ENCODE assay signal across 17 cellular contexts in the genomic region with DNA sequence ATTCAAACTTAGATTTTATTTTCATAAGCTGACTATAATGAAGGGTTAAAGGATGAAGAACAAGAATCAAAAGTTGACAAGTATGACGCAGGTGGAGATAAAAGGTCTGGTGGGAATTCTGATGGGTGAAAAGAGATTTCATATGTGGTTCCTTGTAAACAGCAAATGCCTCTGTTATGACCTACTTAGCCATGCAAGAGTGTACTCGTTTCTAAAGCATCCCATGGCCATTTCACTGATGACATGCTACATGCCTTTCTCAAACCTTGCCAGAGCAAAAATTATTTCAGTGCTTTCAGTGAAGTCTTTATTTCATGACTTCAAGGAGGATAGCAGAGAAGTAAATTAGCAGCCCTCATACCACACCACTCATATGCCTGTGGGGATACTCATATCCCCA.
"Had no signal": no experiment of that assay in that cellular context is flagged by ENCODE, and none has a peak within 500 bp of the region (broad histone marks: within the 10 kb centered on the region; RNA-seq: fewer than 3 reads in every experiment).

No MANE protein-coding gene starts in this region.

- FAIRE-seq: small intestine had no signal

- H3K27me3 Mint-ChIP-seq: activated CD4-positive, alpha-beta T cell treated with anti-CD3 and anti-CD28 coated beads, Interleukin-2, amount 10 ng/mL, durations not matched to agents 7 days and 5 days; activated naive CD8-positive, alpha-beta T cell; progenitor cell of endocrine pancreas had no signal

- H3K4me3 Mint-ChIP-seq: activated CD4-positive, alpha-beta T cell treated with anti-CD3 and anti-CD28 coated beads, Interleukin-2, amount 10 ng/mL, durations not matched to agents 7 days and 5 days; activated naive CD8-positive, alpha-beta T cell; immature natural killer cell; nephron progenitor cell had no signal

- ATAC-seq: lower lobe of right lung; stimulated activated naive CD8-positive, alpha-beta T cell treated with anti-CD3 and anti-CD28 coated beads, Interleukin-15, Interleukin-2, amounts not matched to agents 100 U/mL and 50 U/mL, for 24 hours had no signal

- H3K27ac ChIP-seq: dorsolateral prefrontal cortex, lower lobe of right lung had no signal

- H3K27ac Mint-ChIP-seq: activated CD4-positive, alpha-beta T cell treated with anti-CD3 and anti-CD28 coated beads, Interleukin-2, amount 10 ng/mL, durations not matched to agents 7 days and 5 days; activated naive CD8-positive, alpha-beta T cell; immature natural killer cell; nephron progenitor cell; progenitor cell of endocrine pancreas had no signal

- DNase-seq: activated CD4-positive, alpha-beta T cell treated with anti-CD3 and anti-CD28 coated beads, Interleukin-2, amount 10 ng/mL, durations not matched to agents 7 days and 5 days; activated gamma-delta T cell treated with Interleukin-2 at 50 U/mL for 16 hours; dorsolateral prefrontal cortex; erythroblast; foreskin melanocyte; immature natural killer cell; lower lobe of right lung; nephron progenitor cell; occipital lobe; right cardiac atrium; small intestine; stimulated activated CD4-positive, alpha-beta T cell treated with anti-CD3 and anti-CD28 coated beads, Interleukin-4, amount 100 ng/mL, for 4 hours; stimulated activated CD8-positive, alpha-beta memory T cell treated with anti-CD3 and anti-CD28 coated beads, Interleukin-4, amount 100 ng/mL, for 48 hours; stimulated activated naive CD8-positive, alpha-beta T cell treated with anti-CD3 and anti-CD28 coated beads, Interleukin-15, Interleukin-2, amounts not matched to agents 100 U/mL and 50 U/mL, for 24 hours; T-helper 9 cell had no signal

- H3K4me1 ChIP-seq: lower lobe of right lung had no signal

- H3K4me3 ChIP-seq: dorsolateral prefrontal cortex, lower lobe of right lung had no signal

- H3K9me3 ChIP-seq: lower lobe of right lung had no signal

- H3K9me3 Mint-ChIP-seq: activated CD4-positive, alpha-beta T cell treated with anti-CD3 and anti-CD28 coated beads, Interleukin-2, amount 10 ng/mL, durations not matched to agents 7 days and 5 days; immature natural killer cell; nephron progenitor cell had no signal

- H3K27me3 ChIP-seq: dorsolateral prefrontal cortex had no signal
